8 cellular contexts compared by ENCODE assay signal in genomic region chr5:109275919-109276318, GRCh38.
"Had no signal": no experiment of that assay in that cellular context is flagged by ENCODE, and none has a peak within 500 bp of the region (broad histone marks: within the 10 kb centered on the region; RNA-seq: fewer than 3 reads in every experiment).

No MANE protein-coding gene starts in this region.

- FAIRE-seq: G401.6, GM12878, GM12891, GM12892, GM18507, GM19239 had no signal

- DNase-seq: GDM1, GF-D8 had no signal

- ATAC-seq: GM12878 had no signal

- H3K4me3 ChIP-seq: GM12878 had no signal
